13 cellular contexts compared by ENCODE assay signal in the genomic region with DNA sequence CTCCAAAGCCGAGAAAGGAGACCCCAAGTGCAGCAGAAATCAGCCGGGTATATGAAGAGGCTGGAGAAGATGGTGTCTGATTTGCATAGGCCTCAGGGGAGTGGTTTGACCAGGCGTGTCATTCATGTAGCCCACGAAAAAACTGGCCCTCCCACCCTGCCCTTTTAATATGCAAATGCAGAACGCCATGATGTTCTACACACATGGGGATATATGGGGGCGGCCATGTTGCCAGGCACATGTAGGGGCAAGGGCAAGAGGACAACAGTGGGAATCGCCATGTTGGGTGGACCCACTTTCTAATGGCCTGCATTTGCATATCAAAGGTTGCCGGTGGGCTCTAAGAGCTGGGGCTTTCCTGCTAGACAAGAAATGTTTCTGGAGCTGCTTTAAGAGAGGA.
DNase-seq lines count a peak whose midpoint lies in the region; ATAC-seq and TF ChIP-seq lines count a peak whose summit lies in the region.
"Had no signal": no experiment of that assay in that cellular context is flagged by ENCODE, and none has a peak within 500 bp of the region (broad histone marks: within the 10 kb centered on the region; RNA-seq: fewer than 3 reads in every experiment).

No MANE protein-coding gene starts in this region.

- DNase-seq in GM23338 (ENCODE audit: low spot score) = peak; percentile 37
- peak; percentile 91 for DNase-seq in NAMALWA (ENCODE audit: low spot score)
- peak; percentile 22 for DNase-seq in WTC11 (ENCODE audit: low spot score)
- peak; percentile 32 for DNase-seq in islet precursor cell
- no peak for DNase-seq in prostate gland (ENCODE audit: low spot score)
- DNase-seq in H7 = no peak
- no peak for DNase-seq in foreskin fibroblast
- DNase-seq: CD8-positive, alpha-beta T cell; DMS53; KG1 had no signal

- ATAC-seq in GM23338 (no peak), WTC11 (peak; percentile 11), HG02798 (IDR thresholded peaks at IDR 0.05; ENCODE audit: poor library complexity, unreplicated experiment) (no peak)
- ATAC-seq: CD8-positive, alpha-beta T cell had no signal

- H3K36me3 Mint-ChIP-seq in GM23338 (ENCODE audit: low read depth) (no peaks in the 10 kb centered on the region), WTC11 (peaks cover 4% of the 10 kb centered on the region; the same call in 1 of the 2 replicates)
- H3K36me3 Mint-ChIP-seq: CD14-positive monocyte; CD8-positive, alpha-beta T cell; IgD-negative memory B cell had no signal

- no peak overlapping the region for H3K27ac ChIP-seq in GM23338 (ENCODE audit: low read depth)
- H3K27ac ChIP-seq in prostate gland = no peak overlapping the region

- no peaks in the 10 kb centered on the region for H3K9me3 ChIP-seq in prostate gland

- H4K20me1 ChIP-seq in GM23338 (replicated peaks; ENCODE audit: insufficient read depth) = no peaks in the 10 kb centered on the region

- peaks cover 12% of the 10 kb centered on the region for H3K9me2 ChIP-seq in GM23338 (ENCODE audit: insufficient read depth)

- H3K4me3 Mint-ChIP-seq in GM23338 (no peak overlapping the region), WTC11 (no peak overlapping the region)
- H3K4me3 Mint-ChIP-seq: CD14-positive monocyte; CD8-positive, alpha-beta T cell; IgD-negative memory B cell had no signal

- no peaks in the 10 kb centered on the region for H3K36me3 ChIP-seq in GM23338 (ENCODE audit: insufficient read depth)
- no peaks in the 10 kb centered on the region for H3K36me3 ChIP-seq in prostate gland
- H3K36me3 ChIP-seq in H7 (replicated peaks; ENCODE audit: control insufficient read depth, insufficient read depth, low read length) = no peaks in the 10 kb centered on the region

- H3K4me2 ChIP-seq in GM23338 = no peak overlapping the region

- H3K4me1 ChIP-seq in GM23338 (ENCODE audit: insufficient read depth) (peaks cover 14% of the 10 kb centered on the region), prostate gland (replicated peaks) (no peaks in the 10 kb centered on the region)

- POLR2A ChIA-PET in WTC11 (lab: Charles Lee) = interaction anchor here (0.6 kb wide), 1 partner anchor 450 kb away, joined by 4 read pairs; no protein-coding TSS in a partner anchor

- H3K27me3 ChIP-seq in GM23338 (ENCODE audit: insufficient read depth) = no peaks in the 10 kb centered on the region
- no peaks in the 10 kb centered on the region for H3K27me3 ChIP-seq in prostate gland (replicated peaks; ENCODE audit: insufficient read depth)
- no peaks in the 10 kb centered on the region for H3K27me3 ChIP-seq in H7 (ENCODE audit: control insufficient read depth, insufficient read depth, low read length)

- TF ChIP-seq CTCF in GM23338 (conservative IDR thresholded peaks at IDR 0.05; ENCODE audit: low read depth in 2 of 2) (no peak), WTC11 (IDR thresholded peaks at IDR 0.05) (no peak), prostate gland (IDR thresholded peaks at IDR 0.05) (no peak), foreskin fibroblast (IDR thresholded peaks at IDR 0.05; ENCODE audit: low read depth, low read length) (no peak)

- H3K27ac Mint-ChIP-seq in GM23338 (no peak overlapping the region), WTC11 (no peak overlapping the region)
- H3K27ac Mint-ChIP-seq: CD14-positive monocyte; CD8-positive, alpha-beta T cell; IgD-negative memory B cell had no signal

- peaks cover 7% of the 10 kb centered on the region for H3K9me3 Mint-ChIP-seq in GM23338
- peaks cover 16% of the 10 kb centered on the region for H3K9me3 Mint-ChIP-seq in WTC11
- H3K9me3 Mint-ChIP-seq: CD8-positive, alpha-beta T cell; IgD-negative memory B cell had no signal

- no peak overlapping the region for H2AFZ ChIP-seq in GM23338

- peaks cover 38% of the 10 kb centered on the region for H3K4me1 Mint-ChIP-seq in GM23338
- H3K4me1 Mint-ChIP-seq in WTC11 = peaks cover 35% of the 10 kb centered on the region

- intact Hi-C loops in prostate gland (cut with DNase I) = no loop called here

- no peak for TF ChIP-seq POLR2A in prostate gland (IDR thresholded peaks at IDR 0.05)

- no peaks in the 10 kb centered on the region for H3F3A ChIP-seq in GM23338 (replicated peaks; ENCODE audit: low read depth)

- H3K79me2 ChIP-seq in GM23338 (replicated peaks; ENCODE audit: insufficient read depth) = no peaks in the 10 kb centered on the region

- 78% methylated on average over 8 of the region's 8 CpGs for WGBS in prostate gland

- CTCF ChIA-PET in WTC11 (lab: Charles Lee) = interaction anchor here (0.6 to 7.1 kb wide), 6 partner anchors 11 to 1742 kb away, joined by 3 to 94 read pairs (median 4); no protein-coding TSS in a partner anchor

- H3K4me3 ChIP-seq in GM23338 (no peak overlapping the region), prostate gland (no peak overlapping the region), H7 (ENCODE audit: insufficient read depth, low read depth, low read length) (no peak overlapping the region), foreskin fibroblast (ENCODE audit: low read depth in 1 of 2, low read length in 2 of 2) (no peak overlapping the region)

- peaks cover 16% of the 10 kb centered on the region for H3K27me3 Mint-ChIP-seq in GM23338 (ENCODE audit: insufficient read depth, low read depth, poor library complexity)
- peaks cover 23% of the 10 kb centered on the region for H3K27me3 Mint-ChIP-seq in WTC11 (ENCODE audit: low read depth)

TF ChIP-seq in GM23338, 12 proteins besides CTCF, POLR2A, EP300 and RAD21 (continues in another document):
- no peak for TF ChIP-seq CREB1 (CRISPR knock-in tag; IDR thresholded peaks at IDR 0.05; ENCODE audit: low read depth)
- no peak for TF ChIP-seq EZH2phosphoT487 (IDR thresholded peaks at IDR 0.05; ENCODE audit: unreplicated experiment)
- TF ChIP-seq POLR2AphosphoS5 (IDR thresholded peaks at IDR 0.05; ENCODE audit: low read depth) = no peak
- TF ChIP-seq, protein P1, sequence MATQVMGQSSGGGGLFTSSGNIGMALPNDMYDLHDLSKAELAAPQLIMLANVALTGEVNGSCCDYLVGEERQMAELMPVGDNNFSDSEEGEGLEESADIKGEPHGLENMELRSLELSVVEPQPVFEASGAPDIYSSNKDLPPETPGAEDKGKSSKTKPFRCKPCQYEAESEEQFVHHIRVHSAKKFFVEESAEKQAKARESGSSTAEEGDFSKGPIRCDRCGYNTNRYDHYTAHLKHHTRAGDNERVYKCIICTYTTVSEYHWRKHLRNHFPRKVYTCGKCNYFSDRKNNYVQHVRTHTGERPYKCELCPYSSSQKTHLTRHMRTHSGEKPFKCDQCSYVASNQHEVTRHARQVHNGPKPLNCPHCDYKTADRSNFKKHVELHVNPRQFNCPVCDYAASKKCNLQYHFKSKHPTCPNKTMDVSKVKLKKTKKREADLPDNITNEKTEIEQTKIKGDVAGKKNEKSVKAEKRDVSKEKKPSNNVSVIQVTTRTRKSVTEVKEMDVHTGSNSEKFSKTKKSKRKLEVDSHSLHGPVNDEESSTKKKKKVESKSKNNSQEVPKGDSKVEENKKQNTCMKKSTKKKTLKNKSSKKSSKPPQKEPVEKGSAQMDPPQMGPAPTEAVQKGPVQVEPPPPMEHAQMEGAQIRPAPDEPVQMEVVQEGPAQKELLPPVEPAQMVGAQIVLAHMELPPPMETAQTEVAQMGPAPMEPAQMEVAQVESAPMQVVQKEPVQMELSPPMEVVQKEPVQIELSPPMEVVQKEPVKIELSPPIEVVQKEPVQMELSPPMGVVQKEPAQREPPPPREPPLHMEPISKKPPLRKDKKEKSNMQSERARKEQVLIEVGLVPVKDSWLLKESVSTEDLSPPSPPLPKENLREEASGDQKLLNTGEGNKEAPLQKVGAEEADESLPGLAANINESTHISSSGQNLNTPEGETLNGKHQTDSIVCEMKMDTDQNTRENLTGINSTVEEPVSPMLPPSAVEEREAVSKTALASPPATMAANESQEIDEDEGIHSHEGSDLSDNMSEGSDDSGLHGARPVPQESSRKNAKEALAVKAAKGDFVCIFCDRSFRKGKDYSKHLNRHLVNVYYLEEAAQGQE (IDR thresholded peaks at IDR 0.05; ENCODE audit: unreplicated experiment) = no peak
- no peak for TF ChIP-seq NANOG (IDR thresholded peaks at IDR 0.05; ENCODE audit: borderline replicate concordance)
- TF ChIP-seq STAT1 (IDR thresholded peaks at IDR 0.05; ENCODE audit: unreplicated experiment) = no peak

TF ChIP-seq in WTC11, 78 proteins besides CTCF, POLR2A, EP300 and RAD21 (continues in another document):
- TF ChIP-seq TCF7 (CRISPR knock-in tag; IDR thresholded peaks at IDR 0.05; ENCODE audit: low read depth) (no peak), ZNF121 (CRISPR knock-in tag; IDR thresholded peaks at IDR 0.05) (no peak), JUN (CRISPR knock-in tag; IDR thresholded peaks at IDR 0.05) (no peak), SP1 (CRISPR knock-in tag; conservative IDR thresholded peaks at IDR 0.05) (no peak), IRF2 (CRISPR knock-in tag; IDR thresholded peaks at IDR 0.05; ENCODE audit: borderline replicate concordance, low read depth) (no peak), SMAD4 (CRISPR knock-in tag; IDR thresholded peaks at IDR 0.05) (no peak)
- TF ChIP-seq, protein P2, sequence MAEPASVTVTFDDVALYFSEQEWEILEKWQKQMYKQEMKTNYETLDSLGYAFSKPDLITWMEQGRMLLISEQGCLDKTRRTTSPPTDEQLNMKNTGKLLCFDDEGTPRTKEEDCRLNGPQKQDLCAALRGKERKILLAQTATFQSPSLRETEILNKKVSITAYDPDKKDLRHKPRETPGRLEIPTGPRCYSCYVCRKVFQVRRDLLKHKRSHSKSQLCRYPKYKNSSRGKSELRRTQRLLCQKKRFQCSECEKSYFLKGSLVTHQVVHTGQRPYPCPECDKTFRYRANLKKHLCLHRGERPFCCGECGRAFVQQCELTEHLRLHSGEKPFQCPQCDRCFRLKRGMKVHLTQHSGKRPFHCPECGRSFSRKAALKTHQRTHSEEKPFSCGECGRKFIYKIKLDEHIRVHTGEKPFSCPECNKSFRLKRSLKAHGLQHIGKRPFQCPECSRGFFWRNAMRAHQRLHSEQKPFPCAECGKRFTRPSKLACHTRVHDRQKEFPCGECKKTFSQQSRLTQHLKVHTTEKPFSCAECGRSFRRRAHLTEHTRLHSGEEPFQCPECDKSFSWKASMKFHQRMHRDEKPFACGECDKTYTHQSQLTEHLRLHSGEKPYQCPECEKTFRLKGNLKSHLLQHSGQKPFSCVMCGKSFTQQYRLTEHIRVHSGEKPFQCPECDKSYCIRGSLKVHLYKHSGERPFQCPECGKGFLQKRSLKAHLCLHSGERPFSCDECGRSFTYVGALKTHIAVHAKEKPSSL (CRISPR knock-in tag; conservative IDR thresholded peaks at IDR 0.05) = no peak
- TF ChIP-seq, protein P3, sequence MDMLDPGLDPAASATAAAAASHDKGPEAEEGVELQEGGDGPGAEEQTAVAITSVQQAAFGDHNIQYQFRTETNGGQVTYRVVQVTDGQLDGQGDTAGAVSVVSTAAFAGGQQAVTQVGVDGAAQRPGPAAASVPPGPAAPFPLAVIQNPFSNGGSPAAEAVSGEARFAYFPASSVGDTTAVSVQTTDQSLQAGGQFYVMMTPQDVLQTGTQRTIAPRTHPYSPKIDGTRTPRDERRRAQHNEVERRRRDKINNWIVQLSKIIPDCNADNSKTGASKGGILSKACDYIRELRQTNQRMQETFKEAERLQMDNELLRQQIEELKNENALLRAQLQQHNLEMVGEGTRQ (CRISPR knock-in tag; IDR thresholded peaks at IDR 0.05) = no peak

Comparison
In these comparisons a context has a peak if more than half of its experiments do, and no peak if none do; other contexts are left out.
1. DNase-seq: peak in GM23338 (single experiment), NAMALWA (single experiment), WTC11 (single experiment) and islet precursor cell (single experiment); none in prostate gland (single experiment), H7 (single experiment) and foreskin fibroblast (0 of 2).